In genomic region chrX:331145-331771, GRCh38 we compare ENCODE assay signal across 10 cellular contexts. TPM values are rescaled to one million over a fixed set of nuclear protein-coding genes. Genes with fewer than 3 reads are reported as not detected.
DNase-seq lines count a peak whose midpoint lies in the region; ATAC-seq lines count a peak whose summit lies in the region.
"Had no signal": no experiment of that assay in that cellular context is flagged by ENCODE, and none has a peak within 500 bp of the region (broad histone marks: within the 10 kb centered on the region; RNA-seq: fewer than 3 reads in every experiment).

No MANE protein-coding gene starts in this region.

- H3K27ac ChIP-seq in subcutaneous abdominal adipose tissue (ENCODE audit: low read depth, low read length) = no peak overlapping the region

- no peaks in the 10 kb centered on the region for H3K9me3 Mint-ChIP-seq in activated T-cell treated with anti-CD3 and anti-CD28 coated beads, Interleukin-2, amount 50 U/mL, for 24 hours
- H3K9me3 Mint-ChIP-seq in activated naive CD8-positive, alpha-beta T cell treated with anti-CD3 and anti-CD28 coated beads for 36 hours = no peaks in the 10 kb centered on the region

- in situ Hi-C loops in HAP-1 (cut with MboI; ENCODE audit: low sequenced_read_pairs) = no loop called here

- H3K36me3 Mint-ChIP-seq in activated T-cell treated with anti-CD3 and anti-CD28 coated beads, Interleukin-2, amount 50 U/mL, for 24 hours (ENCODE audit: low read depth) = peaks cover 11% of the 10 kb centered on the region
- H3K36me3 Mint-ChIP-seq in activated naive CD8-positive, alpha-beta T cell treated with anti-CD3 and anti-CD28 coated beads for 36 hours = peaks cover 2% of the 10 kb centered on the region

- H3K4me1 ChIP-seq in subcutaneous abdominal adipose tissue (ENCODE audit: control insufficient read depth in 5 of 5, insufficient read depth in 5 of 5, low read length in 5 of 5) (peaks cover 2 to 13% (median 11%) of the 10 kb centered on the region in 5 donors), HAP-1 (no peaks in the 10 kb centered on the region)

- peak overlapping the region; percentile 35 for H3K4me3 Mint-ChIP-seq in activated T-cell treated with anti-CD3 and anti-CD28 coated beads, Interleukin-2, amount 50 U/mL, for 24 hours
- H3K4me3 Mint-ChIP-seq in activated naive CD8-positive, alpha-beta T cell treated with anti-CD3 and anti-CD28 coated beads for 36 hours = peak overlapping the region; percentile 40

- intact Hi-C loops in left colon (cut with DNase I, micrococcal nuclease) = no loop called here

- peaks cover 2% of the 10 kb centered on the region for H3K4me1 Mint-ChIP-seq in activated T-cell treated with anti-CD3 and anti-CD28 coated beads, Interleukin-2, amount 50 U/mL, for 24 hours (ENCODE audit: low read depth)
- H3K4me1 Mint-ChIP-seq in activated naive CD8-positive, alpha-beta T cell treated with anti-CD3 and anti-CD28 coated beads for 36 hours = no peaks in the 10 kb centered on the region

- H3K4me3 ChIP-seq in subcutaneous abdominal adipose tissue (ENCODE audit: low read depth in 1 of 5, low read length in 5 of 5) = peak overlapping the region in 3 of 5 donors; percentile 30 to 56 (median 49)
- H3K4me3 ChIP-seq in HAP-1 = no peak overlapping the region

- ATAC-seq in left colon = peak; percentile 37

- peak overlapping the region in 1 of 5 donors; percentile 37 for H3K9ac ChIP-seq in subcutaneous abdominal adipose tissue (ENCODE audit: low read length in 5 of 5)

- no peaks in the 10 kb centered on the region for H3K9me3 ChIP-seq in subcutaneous abdominal adipose tissue (ENCODE audit: control insufficient read depth in 5 of 5, low read length in 5 of 5)
- no peaks in the 10 kb centered on the region for H3K9me3 ChIP-seq in HAP-1

- H3K27me3 Mint-ChIP-seq in activated T-cell treated with anti-CD3 and anti-CD28 coated beads, Interleukin-2, amount 50 U/mL, for 24 hours = peaks cover 8% of the 10 kb centered on the region
- no peaks in the 10 kb centered on the region for H3K27me3 Mint-ChIP-seq in activated naive CD8-positive, alpha-beta T cell treated with anti-CD3 and anti-CD28 coated beads for 36 hours

- H3K27ac Mint-ChIP-seq in activated T-cell treated with anti-CD3 and anti-CD28 coated beads, Interleukin-2, amount 50 U/mL, for 24 hours = no peak overlapping the region
- no peak overlapping the region for H3K27ac Mint-ChIP-seq in activated naive CD8-positive, alpha-beta T cell treated with anti-CD3 and anti-CD28 coated beads for 36 hours

- H3K36me3 ChIP-seq in subcutaneous abdominal adipose tissue (ENCODE audit: control insufficient read depth in 5 of 5, insufficient read depth in 5 of 5, low read length in 5 of 5) = peaks cover 0 to 16% (median 12%) of the 10 kb centered on the region in 5 donors
- H3K36me3 ChIP-seq in HAP-1 (replicated peaks) = 0 out of 2 replicates have a peak, but pooled peaks cover 3% of the 10 kb centered on the region

- H3K27me3 ChIP-seq in subcutaneous abdominal adipose tissue (ENCODE audit: control insufficient read depth in 5 of 5, insufficient read depth in 4 of 5, low read length in 5 of 5) = peaks cover 14 to 23% (median 15%) of the 10 kb centered on the region in 5 donors
- H3K27me3 ChIP-seq in HAP-1 (ENCODE audit: low read depth) = no peaks in the 10 kb centered on the region

- DNase-seq in activated T-cell treated with anti-CD3 and anti-CD28 coated beads, Interleukin-2, amount 50 U/mL, for 24 hours = peak; percentile 56
- no peak for DNase-seq in activated T-cell treated with anti-CD3 and anti-CD28 coated beads, Interleukin-2, amount 50 U/mL, for 1 hour
- DNase-seq in activated naive CD8-positive, alpha-beta T cell treated with anti-CD3 and anti-CD28 coated beads for 36 hours = peak; percentile 23
- DNase-seq in left colon (peak in 1 of 2 donors; percentile 21), NCI-H774 (lab: John Stamatoyannopoulos, UW) (no peak), HAP-1 (ENCODE audit: low spot score in 2 of 2) (no peak)
- DNase-seq in stimulated activated CD4-positive, alpha-beta T cell treated with anti-CD3 and anti-CD28 coated beads, Interleukin-4, amount 100 ng/mL, for 24 hours = no peak
- DNase-seq: COR-L47, erythroblast had no signal

RNA-seq across cellular contexts. Expression of gene GTPBP6, which starts 12.7 kb away (rescaled TPM):
- 10 to 100 TPM; 70.5 to 71.7 TPM for total RNA-seq in activated naive CD8-positive, alpha-beta T cell treated with anti-CD3 and anti-CD28 coated beads for 36 hours
- total RNA-seq in left colon = 10 to 100 TPM; 50.0 to 56.9 TPM

RNA-seq across cellular contexts. Expression of gene PLCXD1, which starts 50.1 kb away (rescaled TPM):
- total RNA-seq in activated naive CD8-positive, alpha-beta T cell treated with anti-CD3 and anti-CD28 coated beads for 36 hours = 10 to 100 TPM; 43.1 to 43.8 TPM
- 10 to 100 TPM; 12.6 to 19.1 TPM for total RNA-seq in left colon

RNA-seq across cellular contexts. Expression of gene PPP2R3B, which starts 55.4 kb away (rescaled TPM):
- 10 to 100 TPM; 25.5 to 30.6 TPM for total RNA-seq in activated naive CD8-positive, alpha-beta T cell treated with anti-CD3 and anti-CD28 coated beads for 36 hours
- total RNA-seq in left colon = 10 to 100 TPM; 10.8 to 11.3 TPM

Comparison
In these comparisons a context has a peak if more than half of its experiments do, and no peak if none do; other contexts are left out.
1. DNase-seq: peak in activated T-cell treated with anti-CD3 and anti-CD28 coated beads, Interleukin-2, amount 50 U/mL, for 24 hours (single experiment) and activated naive CD8-positive, alpha-beta T cell treated with anti-CD3 and anti-CD28 coated beads for 36 hours (single experiment); none in activated T-cell treated with anti-CD3 and anti-CD28 coated beads, Interleukin-2, amount 50 U/mL, for 1 hour (single experiment), stimulated activated CD4-positive, alpha-beta T cell treated with anti-CD3 and anti-CD28 coated beads, Interleukin-4, amount 100 ng/mL, for 24 hours (single experiment), NCI-H774 (single experiment) and HAP-1 (0 of 2).